In genomic region chr3:99145031-99145430, GRCh38 we compare ENCODE assay signal across 28 cellular contexts.
"Had no signal": no experiment of that assay in that cellular context is flagged by ENCODE, and none has a peak within 500 bp of the region (broad histone marks: within the 10 kb centered on the region; RNA-seq: fewer than 3 reads in every experiment).

No MANE protein-coding gene starts in this region.

- H3K9me3 ChIP-seq: SJCRH30 had no signal

- H3K4me1 ChIP-seq: SJCRH30 had no signal

- H3K27ac ChIP-seq: brain microvascular endothelial cell, SJCRH30, SK-N-MC, WERI-Rb-1 had no signal

- H3K36me3 ChIP-seq: brain microvascular endothelial cell, SJCRH30, WERI-Rb-1 had no signal

- H3K4me3 ChIP-seq: SJCRH30, SK-N-MC had no signal

- DNase-seq: activated CD4-positive, alpha-beta memory T cell treated with anti-CD3 and anti-CD28 coated beads, Interleukin-2, amount 10 ng/mL, durations not matched to agents 7 days and 5 days; activated CD4-positive, alpha-beta T cell treated with anti-CD3 and anti-CD28 coated beads for 1 hour; activated CD4-positive, alpha-beta T cell treated with anti-CD3 and anti-CD28 coated beads for 48 hours; activated CD4-positive, CD25-positive, alpha-beta regulatory T cell; activated CD8-positive, alpha-beta memory T cell treated with anti-CD3 and anti-CD28 coated beads for 24 hours; activated CD8-positive, alpha-beta memory T cell treated with anti-CD3 and anti-CD28 coated beads, Interleukin-2, amount 10 ng/mL, durations not matched to agents 7 days and 5 days; activated CD8-positive, alpha-beta memory T cell treated with anti-CD3 and anti-CD28 coated beads, Interleukin-2, amount 50 U/mL, for 48 hours; activated effector memory CD4-positive, alpha-beta T cell treated with Interleukin-2 at 50 U/mL for 16 hours; activated naive CD4-positive, alpha-beta T cell treated with anti-CD3 and anti-CD28 coated beads, Interleukin-2, amount 50 U/mL, for 16 hours; activated naive CD8-positive, alpha-beta T cell treated with anti-CD3 and anti-CD28 coated beads for 36 hours; activated T-cell treated with anti-CD3 and anti-CD28 coated beads, Interleukin-2, amount 50 U/mL, for 48 hours; amniotic stem cell; aorta; brain microvascular endothelial cell; Karpas-422; KBM-7; NCI-H1105 treated with DMSO at 0.1 percent for 48 hours; NCI-H1436; NCI-H1694; NCI-H2029; NCI-H345; NCI-H524 treated with DMSO at 0.1 percent for 48 hours; SHP77; SJCRH30; T1000; WERI-Rb-1 had no signal

- ATAC-seq: activated CD8-positive, alpha-beta memory T cell treated with anti-CD3 and anti-CD28 coated beads, Interleukin-2, amount 10 ng/mL, durations not matched to agents 7 days and 5 days; Panc1 had no signal

- H3K27me3 ChIP-seq: brain microvascular endothelial cell, SJCRH30 had no signal
